18 cellular contexts compared by ENCODE assay signal in the genomic region with DNA sequence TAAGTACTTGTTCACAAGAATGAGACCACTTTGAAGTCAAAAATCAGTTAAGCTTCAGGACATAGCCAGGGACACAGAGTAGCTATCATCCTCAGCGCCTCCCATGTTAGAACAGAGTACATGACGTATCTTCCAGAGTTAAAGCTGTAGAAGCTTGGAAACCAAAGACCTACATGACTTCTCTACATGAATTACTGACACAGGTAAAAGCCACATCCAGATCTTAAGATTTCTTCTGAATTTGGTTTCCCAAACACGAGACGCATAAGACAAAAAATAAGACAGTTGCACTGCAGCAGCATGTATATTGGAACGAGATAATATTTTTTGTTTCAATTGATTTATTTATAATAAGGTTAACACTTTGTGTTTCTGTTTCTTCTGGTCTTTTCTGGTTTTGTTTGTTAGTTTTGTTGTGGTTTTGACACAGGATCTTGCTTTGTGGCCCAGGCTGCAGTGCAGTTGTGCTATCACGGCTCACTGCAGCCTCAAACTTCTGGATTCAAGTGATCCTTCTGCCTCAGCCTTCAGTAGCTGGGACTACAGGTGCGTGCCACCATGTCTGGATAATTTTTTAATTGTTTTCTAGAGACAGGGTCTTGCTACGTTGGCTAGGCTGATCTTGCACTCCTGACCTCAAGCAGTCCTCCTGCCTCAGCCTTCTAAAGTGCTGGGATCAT. TPM values are rescaled to one million over a fixed set of nuclear protein-coding genes. Genes with fewer than 3 reads are reported as not detected.
DNase-seq lines count a peak whose midpoint lies in the region; ATAC-seq lines count a peak whose summit lies in the region.
"Had no signal": no experiment of that assay in that cellular context is flagged by ENCODE, and none has a peak within 500 bp of the region (broad histone marks: within the 10 kb centered on the region; RNA-seq: fewer than 3 reads in every experiment).

No MANE protein-coding gene starts in this region.

- peaks cover 52% of the 10 kb centered on the region for H3K4me1 Mint-ChIP-seq in activated CD4-positive, alpha-beta T cell treated with anti-CD3 and anti-CD28 coated beads, Interleukin-2, amount 10 ng/mL, durations not matched to agents 24 days and 14 days
- H3K4me1 Mint-ChIP-seq in T-helper 1 cell treated with Interleukin-12 subunit alpha and Interleukin-12 subunit beta and Interleukin-4 antibody, amounts not matched to agents 30 μg/mL and 1 μg/mL, for 36 hours (ENCODE audit: low read depth) = peaks cover 53% of the 10 kb centered on the region
- peaks cover 48 to 51% of the 10 kb centered on the region in 2 donors for H3K4me1 Mint-ChIP-seq in natural killer cell treated with Interleukin-12 subunit alpha and Interleukin-12 subunit beta and Interleukin-15 and Interleukin-18, amount 100 ng/mL, for 72 hours (ENCODE audit: low read depth in 2 of 2)

- peak overlapping the region; percentile 76 for H3K4me3 Mint-ChIP-seq in activated CD4-positive, alpha-beta T cell treated with anti-CD3 and anti-CD28 coated beads, Interleukin-2, amount 10 ng/mL, durations not matched to agents 24 days and 14 days
- H3K4me3 Mint-ChIP-seq in T-helper 1 cell treated with Interleukin-12 subunit alpha and Interleukin-12 subunit beta and Interleukin-4 antibody, amounts not matched to agents 30 μg/mL and 1 μg/mL, for 36 hours = peak overlapping the region; percentile 62
- peak overlapping the region; percentile 58 for H3K4me3 Mint-ChIP-seq in natural killer cell treated with Interleukin-12 subunit alpha and Interleukin-12 subunit beta and Interleukin-15 and Interleukin-18, amount 100 ng/mL, for 72 hours

- no peaks in the 10 kb centered on the region for H3K27me3 Mint-ChIP-seq in activated CD4-positive, alpha-beta T cell treated with anti-CD3 and anti-CD28 coated beads, Interleukin-2, amount 10 ng/mL, durations not matched to agents 24 days and 14 days
- no peaks in the 10 kb centered on the region for H3K27me3 Mint-ChIP-seq in T-helper 1 cell treated with Interleukin-12 subunit alpha and Interleukin-12 subunit beta and Interleukin-4 antibody, amounts not matched to agents 30 μg/mL and 1 μg/mL, for 36 hours (ENCODE audit: low read depth)
- H3K27me3 Mint-ChIP-seq in natural killer cell treated with Interleukin-12 subunit alpha and Interleukin-12 subunit beta and Interleukin-15 and Interleukin-18, amount 100 ng/mL, for 72 hours = no peaks in the 10 kb centered on the region

- H3K36me3 Mint-ChIP-seq in activated CD4-positive, alpha-beta T cell treated with anti-CD3 and anti-CD28 coated beads, Interleukin-2, amount 10 ng/mL, durations not matched to agents 24 days and 14 days (ENCODE audit: low read depth) = peaks cover 21% of the 10 kb centered on the region
- peaks cover 21% of the 10 kb centered on the region for H3K36me3 Mint-ChIP-seq in T-helper 1 cell treated with Interleukin-12 subunit alpha and Interleukin-12 subunit beta and Interleukin-4 antibody, amounts not matched to agents 30 μg/mL and 1 μg/mL, for 36 hours (ENCODE audit: low read depth)
- H3K36me3 Mint-ChIP-seq in activated naive CD4-positive, alpha-beta T cell treated with anti-CD3 and anti-CD28 coated beads, Interleukin-2, amount 50 U/mL, for 72 hours = peaks cover 0 to 30% of the 10 kb centered on the region in 2 donors
- no peaks in the 10 kb centered on the region for H3K36me3 Mint-ChIP-seq in natural killer cell treated with Interleukin-12 subunit alpha and Interleukin-12 subunit beta and Interleukin-15 and Interleukin-18, amount 100 ng/mL, for 72 hours

- H3K9me3 ChIP-seq in MG63 = no peaks in the 10 kb centered on the region
- H3K9me3 ChIP-seq: BE2C, esophagus muscularis mucosa, HAP-1 had no signal

- peaks cover 8% of the 10 kb centered on the region for H3K9me3 Mint-ChIP-seq in activated CD4-positive, alpha-beta T cell treated with anti-CD3 and anti-CD28 coated beads, Interleukin-2, amount 10 ng/mL, durations not matched to agents 24 days and 14 days
- peaks cover 6% of the 10 kb centered on the region for H3K9me3 Mint-ChIP-seq in T-helper 1 cell treated with Interleukin-12 subunit alpha and Interleukin-12 subunit beta and Interleukin-4 antibody, amounts not matched to agents 30 μg/mL and 1 μg/mL, for 36 hours
- peaks cover 0 to 17% of the 10 kb centered on the region in 2 donors for H3K9me3 Mint-ChIP-seq in activated naive CD4-positive, alpha-beta T cell treated with anti-CD3 and anti-CD28 coated beads, Interleukin-2, amount 50 U/mL, for 72 hours
- H3K9me3 Mint-ChIP-seq in natural killer cell treated with Interleukin-12 subunit alpha and Interleukin-12 subunit beta and Interleukin-15 and Interleukin-18, amount 100 ng/mL, for 72 hours = no peaks in the 10 kb centered on the region

- H3K36me3 ChIP-seq in MG63 = no peaks in the 10 kb centered on the region
- H3K36me3 ChIP-seq: BE2C, esophagus muscularis mucosa, HAP-1 had no signal

- no peaks in the 10 kb centered on the region for H3K27me3 ChIP-seq in MG63
- H3K27me3 ChIP-seq: BE2C, esophagus muscularis mucosa, spleen had no signal

- peak overlapping the region; percentile 83 for H3K27ac Mint-ChIP-seq in activated CD4-positive, alpha-beta T cell treated with anti-CD3 and anti-CD28 coated beads, Interleukin-2, amount 10 ng/mL, durations not matched to agents 24 days and 14 days
- H3K27ac Mint-ChIP-seq in T-helper 1 cell treated with Interleukin-12 subunit alpha and Interleukin-12 subunit beta and Interleukin-4 antibody, amounts not matched to agents 30 μg/mL and 1 μg/mL, for 36 hours = peak overlapping the region; percentile 89
- peak overlapping the region in 1 of 2 donors; percentile 32 for H3K27ac Mint-ChIP-seq in activated naive CD4-positive, alpha-beta T cell treated with anti-CD3 and anti-CD28 coated beads, Interleukin-2, amount 50 U/mL, for 72 hours
- peak overlapping the region in 1 of 2 donors; percentile 26 for H3K27ac Mint-ChIP-seq in natural killer cell treated with Interleukin-12 subunit alpha and Interleukin-12 subunit beta and Interleukin-15 and Interleukin-18, amount 100 ng/mL, for 72 hours

- peak; percentile 75 to 85 for ATAC-seq in activated naive CD4-positive, alpha-beta T cell treated with anti-CD3 and anti-CD28 coated beads, Interleukin-2, amount 50 U/mL, for 72 hours
- ATAC-seq in natural killer cell treated with Interleukin-12 subunit alpha and Interleukin-12 subunit beta and Interleukin-15 and Interleukin-18, amount 100 ng/mL, for 72 hours = peak; percentile 71 to 74
- no peak for ATAC-seq in HG02678 (IDR thresholded peaks at IDR 0.05; ENCODE audit: unreplicated experiment)

- intact Hi-C loops in activated CD4-positive, alpha-beta T cell treated with anti-CD3 and anti-CD28 coated beads, Interleukin-2, amount 10 ng/mL, durations not matched to agents 24 days and 14 days (cut with micrococcal nuclease) = loop anchor here (1.0 kb wide), 1 partner anchor 10 kb away; no protein-coding TSS in a partner anchor

- DNase-seq in activated CD4-positive, alpha-beta T cell treated with anti-CD3 and anti-CD28 coated beads, Interleukin-2, amount 10 ng/mL, durations not matched to agents 24 days and 14 days = peak; percentile 80
- no peak for DNase-seq in activated CD4-positive, alpha-beta T cell treated with anti-CD3 and anti-CD28 coated beads, Interleukin-2, amount 50 U/mL, for 1 hour
- DNase-seq in activated naive CD4-positive, alpha-beta T cell treated with anti-CD3 and anti-CD28 coated beads, Interleukin-2, amount 50 U/mL, for 72 hours (ENCODE audit: low spot score in 2 of 2) = no peak
- DNase-seq in natural killer cell treated with Interleukin-12 subunit alpha and Interleukin-12 subunit beta and Interleukin-15 and Interleukin-18, amount 100 ng/mL, for 72 hours (ENCODE audit: low spot score) = no peak
- DNase-seq in HPDE6-E6E7 (ENCODE audit: extremely low spot score) (no peak), MG63 (no peak)
- DNase-seq: aorta, BE2C, kidney glomerular epithelial cell, NCI-H1092 treated with DMSO at 0.1 percent for 48 hours, NCI-H2029 treated with DMSO at 0.1 percent for 48 hours, NCI-H510A, spleen, T-helper 9 cell had no signal

- no peak overlapping the region for H3K4me3 ChIP-seq in MG63
- H3K4me3 ChIP-seq: esophagus muscularis mucosa, HAP-1 had no signal

RNA-seq across cellular contexts. Expression of a gene that starts 10.2 kb away (rescaled TPM):
- 32.3 and 34.3 TPM in 2 replicates for total RNA-seq in activated CD4-positive, alpha-beta T cell treated with anti-CD3 and anti-CD28 coated beads, Interleukin-2, amount 10 ng/mL, durations not matched to agents 24 days and 14 days
- 10 to 100 TPM; 28.3 to 40.2 TPM for total RNA-seq in activated naive CD4-positive, alpha-beta T cell treated with anti-CD3 and anti-CD28 coated beads, Interleukin-2, amount 50 U/mL, for 72 hours
- total RNA-seq in natural killer cell treated with Interleukin-12 subunit alpha and Interleukin-12 subunit beta and Interleukin-15 and Interleukin-18, amount 100 ng/mL, for 72 hours = 10 to 100 TPM; 43.4 to 45.9 TPM
- 4.7 and 9.3 TPM in 2 replicates for total RNA-seq in MG63 (2014; rRNA removed; shearing (Covaris generic); ENCODE audit: low replicate concordance)
